8 cellular contexts compared by ENCODE assay signal in the genomic region with DNA sequence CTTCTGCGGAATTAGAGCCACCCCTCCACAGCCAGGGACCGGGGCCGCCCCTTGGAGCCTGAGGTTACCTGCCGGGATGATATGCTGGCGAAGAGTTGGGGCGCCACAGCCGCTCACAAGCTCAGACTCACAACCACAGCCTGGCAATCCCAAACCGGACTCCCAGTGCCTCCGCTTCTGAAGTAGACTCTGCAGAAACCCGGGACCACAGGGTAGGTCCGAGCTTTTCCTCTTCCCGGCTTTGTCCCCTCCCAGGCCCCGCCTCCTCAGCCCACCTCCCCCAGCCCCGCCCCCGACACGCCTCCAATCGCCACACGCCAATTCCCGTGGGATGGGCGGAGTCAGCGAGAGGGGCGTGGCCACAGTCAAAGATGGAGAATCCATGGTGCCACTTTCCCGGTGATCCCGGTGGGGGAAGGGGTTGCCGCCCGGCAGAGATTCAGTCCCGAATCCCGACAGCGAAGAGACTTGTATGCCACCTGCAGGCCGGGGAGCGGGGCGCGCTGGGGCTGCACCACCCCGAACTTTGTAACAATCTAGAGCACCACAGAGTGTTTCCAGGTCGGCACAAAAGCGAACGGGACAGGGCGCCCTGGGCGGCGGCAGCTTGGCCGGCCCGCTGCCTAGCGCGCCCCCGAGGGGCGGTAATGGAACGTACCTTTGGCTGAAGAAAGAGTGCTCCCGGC. TPM values are rescaled to one million over a fixed set of nuclear protein-coding genes. Genes with fewer than 3 reads are reported as not detected.
A peak's percentile ranks its signal among the peaks of the same experiment; 100 is the strongest.
DNase-seq lines count a peak whose midpoint lies in the region; ATAC-seq, FAIRE-seq and TF ChIP-seq lines count a peak whose summit lies in the region.

IDH1 (minus strand) TSS at position 201 of the 686 bp plus-strand sequence. CDS start 3,520 bp downstream, outside the sequence.

- ATAC-seq in GM18909 (IDR thresholded peaks at IDR 0.05; ENCODE audit: poor library complexity, unreplicated experiment): peak; percentile 78
- peak; percentile 79 for ATAC-seq in HG03175 (IDR thresholded peaks at IDR 0.05; ENCODE audit: unreplicated experiment)

- H3K9me3 ChIP-seq in keratinocyte (ENCODE audit: control insufficient read depth, low read depth, low read length): no peaks in the 10 kb centered on the region

- peak within 1 kb of the TSS; percentile 99 for H3K4me2 ChIP-seq in keratinocyte (ENCODE audit: control insufficient read depth, extremely low read depth, insufficient read depth, low read depth, low read length)

- peak; percentile 55 for FAIRE-seq in keratinocyte (lab: Jason Lieb, UNC)

- no peaks in the 10 kb centered on the region for H4K20me1 ChIP-seq in keratinocyte (ENCODE audit: control insufficient read depth, extremely low read depth, insufficient read depth, low read length)

- H2AFZ ChIP-seq in keratinocyte (ENCODE audit: control insufficient read depth, low read length): peak within 1 kb of the TSS; percentile 95

- no peaks in the 10 kb centered on the region for H3K9me1 ChIP-seq in keratinocyte (ENCODE audit: control insufficient read depth, extremely low read depth, insufficient read depth, low read length)

- H3K4me3 ChIP-seq in keratinocyte (ENCODE audit: control insufficient read depth in 2 of 3, extremely low read depth in 1 of 3, insufficient read depth in 2 of 3, low read depth in 1 of 3, low read length in 3 of 3): peak within 1 kb of the TSS; percentile 85 to 99 (median 95)

- peaks cover 3% of the 10 kb centered on the region in 2 experiments for H3K36me3 ChIP-seq in keratinocyte (ENCODE audit: control insufficient read depth in 2 of 2, extremely low read depth in 1 of 2, insufficient read depth in 2 of 2, low read length in 2 of 2)

- peaks cover 7% of the 10 kb centered on the region for H3K79me2 ChIP-seq in keratinocyte (ENCODE audit: control insufficient read depth, insufficient read depth, low read length)

- peaks cover 29% of the 10 kb centered on the region for H3K4me1 ChIP-seq in keratinocyte (ENCODE audit: control insufficient read depth, extremely low read depth, insufficient read depth, low read length)

- peak within 1 kb of the TSS; percentile 71 for H3K27ac ChIP-seq in keratinocyte (ENCODE audit: control insufficient read depth, insufficient read depth, low read length)

- dilution Hi-C loops in keratinocyte (cut with MboI; ENCODE audit: extremely low pct_ligation_motif_present, low sequenced_read_pairs): no loop called here

- H3K27me3 ChIP-seq in keratinocyte (ENCODE audit: control insufficient read depth, extremely low read depth, insufficient read depth, low read length): no peaks in the 10 kb centered on the region

- DNase-seq in AG09319 (ENCODE audit: extremely low read depth, low read depth) (peak; percentile 81), NCI-H345 (lab: John Stamatoyannopoulos, UW) (peak; percentile 95), keratinocyte (ENCODE audit: low read depth, low spot score) (peak; percentile 53)
- DNase-seq in activated CD4-positive, CD25-positive, alpha-beta regulatory T cell (lab: John Stamatoyannopoulos, UW): peak; percentile 79 to 96 (median 90)
- DNase-seq in central memory CD4-positive, alpha-beta T cell: peak; percentile 86
- DNase-seq in stimulated activated CD4-positive, alpha-beta T cell treated with anti-CD3 and anti-CD28 coated beads, Interleukin-15, amount 100 ng/mL, for 1 hour (ENCODE audit: low read depth in 1 of 2, low spot score in 1 of 2): peak; percentile 86 to 95

- TF ChIP-seq CTCF in AG09319 (IDR thresholded peaks at IDR 0.05; ENCODE audit: low read depth, low read length) (peak; percentile 48), keratinocyte (optimal IDR thresholded peaks at IDR 0.05 in 1 of 3, IDR thresholded peaks at IDR 0.05 in 1 of 3, conservative IDR thresholded peaks at IDR 0.05 in 1 of 3; ENCODE audit: extremely low read depth in 1 of 3, insufficient read depth in 2 of 3, low read length in 3 of 3) (peak; percentile 47 to 61 (median 54))

- H3K9ac ChIP-seq in keratinocyte (ENCODE audit: control insufficient read depth, extremely low read depth, insufficient read depth, low read length): peak within 1 kb of the TSS; percentile 78

RNA-seq across cellular contexts. Expression of gene IDH1, which starts in this region (rescaled TPM):
- 96.3 to 160 TPM (median 116 TPM) in 3 replicates for polyA plus RNA-seq in keratinocyte
- 70.3 TPM for polyA plus RNA-seq in keratinocyte (2011; ENCODE audit: low read depth)
- 68.2 and 118 TPM in 2 replicates for polyA plus RNA-seq in keratinocyte (2011; cell fraction: cytosol; rRNA removed)
- 83.7 and 116 TPM in 2 replicates for polyA plus RNA-seq in keratinocyte (2011; cell fraction: nucleus; rRNA removed)
- 46.5 and 96.9 TPM in 2 replicates for polyA plus RNA-seq in keratinocyte (2012; ENCODE audit: low replicate concordance)
- polyA minus RNA-seq in keratinocyte: 29.0 to 119 TPM (median 77.0 TPM) in 3 replicates
- 67.3 TPM for polyA minus RNA-seq in keratinocyte (2011; cell fraction: cytosol; rRNA and poly(A)+ RNA removed)
- polyA minus RNA-seq in keratinocyte (2011; cell fraction: nucleus; rRNA and poly(A)+ RNA removed): 36.9 and 61.1 TPM in 2 replicates

Comparison
In these comparisons a context has a peak if more than half of its experiments do, and no peak if none do; other contexts are left out.
1. Peak in every context shown above with its lines: DNase-seq, ATAC-seq, H3K4me3 ChIP-seq and H3K27ac ChIP-seq.